In the genomic region with DNA sequence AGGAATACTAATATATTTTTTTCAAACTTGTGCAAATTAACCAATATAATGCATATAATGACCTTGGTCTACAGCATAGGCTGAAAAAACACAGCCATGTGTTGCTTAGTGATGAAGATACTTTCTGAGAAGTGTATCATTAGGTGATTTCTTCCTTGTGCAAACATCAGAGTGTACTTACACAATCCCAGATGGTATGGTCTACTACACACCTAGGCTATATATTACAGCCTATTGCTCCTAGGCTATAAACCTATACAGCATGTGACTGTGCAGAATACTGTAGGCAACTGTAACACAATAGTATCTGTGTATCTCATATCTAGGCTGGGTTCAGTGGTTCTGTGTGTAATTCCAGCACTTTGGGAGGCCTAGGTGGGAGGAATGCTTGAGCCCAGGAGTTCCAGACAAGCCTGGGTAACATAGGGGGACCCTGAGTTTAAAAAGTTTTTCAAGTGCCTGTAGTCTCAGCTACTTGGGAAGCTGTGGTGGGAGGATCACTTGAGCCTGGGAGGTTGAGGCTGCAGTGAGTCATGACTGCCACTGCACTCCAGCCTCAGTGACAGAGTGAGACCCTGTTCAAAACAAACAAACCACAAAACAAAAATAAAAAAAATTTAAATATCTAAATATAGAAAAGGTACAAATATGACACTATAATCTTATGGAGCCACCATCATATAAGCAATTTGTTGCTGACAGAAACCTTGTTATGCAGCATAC, we compare ENCODE assay signal across 15 cellular contexts.
DNase-seq lines count a peak whose midpoint lies in the region; ATAC-seq and TF ChIP-seq lines count a peak whose summit lies in the region.
"Had no signal": no experiment of that assay in that cellular context is flagged by ENCODE, and none has a peak within 500 bp of the region (broad histone marks: within the 10 kb centered on the region; RNA-seq: fewer than 3 reads in every experiment).

No MANE protein-coding gene starts in this region.

- ATAC-seq in HG02938 (IDR thresholded peaks at IDR 0.05; ENCODE audit: unreplicated experiment): no peak
- ATAC-seq in GM21447 (IDR thresholded peaks at IDR 0.05; ENCODE audit: unreplicated experiment): no peak
- ATAC-seq: A549; CD8-positive, alpha-beta T cell had no signal

- TF ChIP-seq CTCF in hepatocyte (IDR thresholded peaks at IDR 0.05; ENCODE audit: poor library complexity) (no peak), spleen (IDR thresholded peaks at IDR 0.05 in 8 of 11, conservative IDR thresholded peaks at IDR 0.05 in 3 of 11) (no peak)

- TF ChIP-seq POLR2A in spleen (IDR thresholded peaks at IDR 0.05): no peak

- intact Hi-C loops in spleen (cut with DNase I; ENCODE audit: low total_unique reads): no loop called here

- H3K79me2 ChIP-seq in hepatocyte: no peaks in the 10 kb centered on the region

- H3K27ac ChIP-seq in BLaER1: no peak overlapping the region
- peak overlapping the region; percentile 27 for H3K27ac ChIP-seq in hepatocyte
- H3K27ac ChIP-seq in spleen: no peak overlapping the region
- H3K27ac ChIP-seq: A549, HL-60 had no signal

- no peaks in the 10 kb centered on the region for H3K9me3 ChIP-seq in BLaER1
- H3K9me3 ChIP-seq in hepatocyte (ENCODE audit: low read depth): no peaks in the 10 kb centered on the region
- H3K9me3 ChIP-seq in spleen: no peaks in the 10 kb centered on the region
- H3K9me3 ChIP-seq: A549, BE2C had no signal

- H3K9ac ChIP-seq in BLaER1: no peak overlapping the region

- H3K4me1 ChIP-seq in BLaER1 (peaks cover 30% of the 10 kb centered on the region), hepatocyte (ENCODE audit: insufficient read depth) (no peaks in the 10 kb centered on the region), spleen (no peaks in the 10 kb centered on the region)
- H3K4me1 ChIP-seq: A549, BE2C had no signal

- DNase-seq in DMS53 (lab: John Stamatoyannopoulos, UW) (peak; percentile 69), NCI-H1417 treated with DMSO at 0.1 percent for 48 hours (lab: John Stamatoyannopoulos, UW) (peak; percentile 19), hepatocyte (ENCODE audit: low spot score) (no peak), spleen (no peak)
- DNase-seq: BE2C; CD8-positive, alpha-beta T cell; COR-L47; DMS153; HCEC 1CT; HFFc6 had no signal

- H4K20me1 ChIP-seq in BLaER1 (no peaks in the 10 kb centered on the region), hepatocyte (ENCODE audit: insufficient read depth, poor library complexity, severe bottlenecking) (no peaks in the 10 kb centered on the region)

- H3K4me3 ChIP-seq in BLaER1: no peak overlapping the region
- no peak overlapping the region for H3K4me3 ChIP-seq in hepatocyte
- H3K4me3 ChIP-seq in spleen: no peak overlapping the region
- H3K4me3 ChIP-seq: A549 had no signal

- no peak overlapping the region for H2AFZ ChIP-seq in hepatocyte

- H3K27me3 ChIP-seq in BLaER1 (no peaks in the 10 kb centered on the region), hepatocyte (no peaks in the 10 kb centered on the region), spleen (replicated peaks in 1 of 7) (no peaks in the 10 kb centered on the region)
- H3K27me3 ChIP-seq: BE2C had no signal

- no peaks in the 10 kb centered on the region for H3K36me3 ChIP-seq in BLaER1
- H3K36me3 ChIP-seq in hepatocyte (replicated peaks; ENCODE audit: insufficient read depth, low read depth): no peaks in the 10 kb centered on the region
- H3K36me3 ChIP-seq in spleen: no peaks in the 10 kb centered on the region
- H3K36me3 ChIP-seq: BE2C had no signal

- no peaks in the 10 kb centered on the region for H3K9me2 ChIP-seq in hepatocyte (replicated peaks; ENCODE audit: insufficient read depth)

- H3K4me2 ChIP-seq in BLaER1: peak overlapping the region; percentile 17; the same call in 1 of the 2 replicates
- H3K4me2 ChIP-seq in hepatocyte: no peak overlapping the region
- H3K4me2 ChIP-seq: A549 had no signal

Comparison
In these comparisons a context has a peak if more than half of its experiments do, and no peak if none do; other contexts are left out.
1. DNase-seq: peak in DMS53 (single experiment) and NCI-H1417 treated with DMSO at 0.1 percent for 48 hours (single experiment); none in hepatocyte (single experiment) and spleen (single experiment).